In genomic region chr9:105330755-105331154, GRCh38 we compare ENCODE assay signal across 11 cellular contexts.
DNase-seq lines count a peak whose midpoint lies in the region; ATAC-seq and TF ChIP-seq lines count a peak whose summit lies in the region.
"Had no signal": no experiment of that assay in that cellular context is flagged by ENCODE, and none has a peak within 500 bp of the region (broad histone marks: within the 10 kb centered on the region; RNA-seq: fewer than 3 reads in every experiment).

No MANE protein-coding gene starts in this region.

- CTCF ChIA-PET in activated CD8-positive, alpha-beta T cell treated with anti-CD3 and anti-CD28 coated beads, Interleukin-2, amount 10 ng/mL, durations not matched to agents 7 days and 5 days (lab: Charles Lee): interaction anchor here (1.2 kb wide), 1 partner anchor 23 kb away, joined by 3 read pairs; no protein-coding TSS in a partner anchor

- H3K27ac Mint-ChIP-seq in nephron: peak overlapping the region in 2 of 3 experiments; percentile 6 to 40
- H3K27ac Mint-ChIP-seq in activated CD8-positive, alpha-beta T cell treated with anti-CD3 and anti-CD28 coated beads, Interleukin-2, amount 10 ng/mL, durations not matched to agents 7 days and 5 days: no peak overlapping the region
- H3K27ac Mint-ChIP-seq: CD4-positive, alpha-beta memory T cell had no signal

- no peak for DNase-seq in activated CD8-positive, alpha-beta T cell treated with anti-CD3 and anti-CD28 coated beads, Interleukin-2, amount 10 ng/mL, durations not matched to agents 7 days and 5 days
- no peak for DNase-seq in erythroblast (lab: John Stamatoyannopoulos, UW)
- DNase-seq in activated CD8-positive, alpha-beta memory T cell treated with anti-CD3 and anti-CD28 coated beads, Interleukin-2, amount 50 U/mL, for 48 hours: no peak
- no peak for DNase-seq in NCI-H1930 (lab: John Stamatoyannopoulos, UW)
- DNase-seq: anterior cingulate cortex; CD4-positive, alpha-beta memory T cell; sigmoid colon had no signal

- H3K9me3 Mint-ChIP-seq in nephron: no peaks in the 10 kb centered on the region
- H3K9me3 Mint-ChIP-seq in activated CD8-positive, alpha-beta T cell treated with anti-CD3 and anti-CD28 coated beads, Interleukin-2, amount 10 ng/mL, durations not matched to agents 7 days and 5 days (ENCODE audit: insufficient read depth): no peaks in the 10 kb centered on the region
- H3K9me3 Mint-ChIP-seq: CD4-positive, alpha-beta memory T cell had no signal

- H3K4me1 Mint-ChIP-seq in nephron: peaks cover 14% of the 10 kb centered on the region
- H3K4me1 Mint-ChIP-seq in activated CD8-positive, alpha-beta T cell treated with anti-CD3 and anti-CD28 coated beads, Interleukin-2, amount 10 ng/mL, durations not matched to agents 7 days and 5 days (ENCODE audit: low read depth): peaks cover 3% of the 10 kb centered on the region

- H3K4me3 Mint-ChIP-seq in nephron: no peak overlapping the region
- H3K4me3 Mint-ChIP-seq in activated CD8-positive, alpha-beta T cell treated with anti-CD3 and anti-CD28 coated beads, Interleukin-2, amount 10 ng/mL, durations not matched to agents 7 days and 5 days: no peak overlapping the region
- H3K4me3 Mint-ChIP-seq: CD4-positive, alpha-beta memory T cell had no signal

- no peak for TF ChIP-seq POLR2A in erythroblast (IDR thresholded peaks at IDR 0.05; ENCODE audit: low read length)

- peaks cover 5% of the 10 kb centered on the region for H3K36me3 Mint-ChIP-seq in nephron (ENCODE audit: low read depth)
- no peaks in the 10 kb centered on the region for H3K36me3 Mint-ChIP-seq in activated CD8-positive, alpha-beta T cell treated with anti-CD3 and anti-CD28 coated beads, Interleukin-2, amount 10 ng/mL, durations not matched to agents 7 days and 5 days (ENCODE audit: low read depth)

- ATAC-seq in GM19043 (IDR thresholded peaks at IDR 0.05; ENCODE audit: low read depth, unreplicated experiment): peak; percentile 63
- ATAC-seq in HG02588 (IDR thresholded peaks at IDR 0.05; ENCODE audit: unreplicated experiment): peak; percentile 61
- ATAC-seq in HG03558 (IDR thresholded peaks at IDR 0.05; ENCODE audit: extremely low read depth, unreplicated experiment): peak; percentile 51
- ATAC-seq in activated CD8-positive, alpha-beta T cell treated with anti-CD3 and anti-CD28 coated beads, Interleukin-2, amount 10 ng/mL, durations not matched to agents 7 days and 5 days: no peak

- POLR2A ChIA-PET in activated CD8-positive, alpha-beta T cell treated with anti-CD3 and anti-CD28 coated beads, Interleukin-2, amount 10 ng/mL, durations not matched to agents 7 days and 5 days (lab: Charles Lee): no interaction called here

- H3K27me3 Mint-ChIP-seq in nephron (ENCODE audit: low read depth): no peaks in the 10 kb centered on the region
- H3K27me3 Mint-ChIP-seq in activated CD8-positive, alpha-beta T cell treated with anti-CD3 and anti-CD28 coated beads, Interleukin-2, amount 10 ng/mL, durations not matched to agents 7 days and 5 days (ENCODE audit: low read depth): no peaks in the 10 kb centered on the region
- H3K27me3 Mint-ChIP-seq: CD4-positive, alpha-beta memory T cell had no signal

- TF ChIP-seq CTCF in nephron (IDR thresholded peaks at IDR 0.05; ENCODE audit: unreplicated experiment in 3 of 3): no peak
